ENCODE assay signal across 1 cellular context in the genomic region with DNA sequence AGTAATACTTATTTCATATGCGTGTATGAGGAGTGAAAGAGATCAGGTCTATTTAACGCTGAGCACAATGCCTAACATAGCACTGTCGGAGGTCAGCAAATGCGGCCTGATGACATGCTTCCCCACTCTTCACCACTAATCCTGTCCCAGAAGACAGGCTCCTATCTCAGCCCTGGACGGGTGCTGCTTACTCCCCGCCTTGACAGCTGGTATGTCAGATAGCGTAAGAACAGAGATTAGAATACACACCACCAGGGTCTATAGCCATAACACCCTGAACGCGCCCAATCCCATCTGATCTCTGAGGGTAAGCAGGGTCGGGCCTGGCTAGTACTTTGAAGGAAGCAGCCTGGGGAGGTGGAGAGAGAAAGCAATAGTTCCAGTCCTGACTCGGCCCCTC.
TF ChIP-seq lines count a peak whose summit lies in the region.

No MANE protein-coding gene starts in this region.

TF ChIP-seq in K562, 482 proteins besides CTCF, POLR2A, EP300 and RAD21 (continued from another document and continues in another):
- TF ChIP-seq TEAD2 (tag; IDR thresholded peaks at IDR 0.05) = no peak
- TF ChIP-seq NRF1 (conservative IDR thresholded peaks at IDR 0.05 in 1 of 2, IDR thresholded peaks at IDR 0.05 in 1 of 2) = no peak
- no peak for TF ChIP-seq ZNF3 (CRISPR knock-in tag; IDR thresholded peaks at IDR 0.05)
- TF ChIP-seq MAX (CRISPR knock-in tag; IDR thresholded peaks at IDR 0.05) = no peak
- TF ChIP-seq ZNF780A (CRISPR knock-in tag; IDR thresholded peaks at IDR 0.05) = no peak
- TF ChIP-seq PPARD (CRISPR knock-in tag; IDR thresholded peaks at IDR 0.05) = no peak
- peak; percentile 61; the same call in 1 of the 2 replicates for TF ChIP-seq ADNP (tag; IDR thresholded peaks at IDR 0.05)
- TF ChIP-seq RFX1 (IDR thresholded peaks at IDR 0.05) = no peak
- TF ChIP-seq ID3 (CRISPR knock-in tag; IDR thresholded peaks at IDR 0.05) = no peak
- peak; percentile 74; the same call in 1 of the 2 replicates for TF ChIP-seq ID3 (tag; IDR thresholded peaks at IDR 0.05)
- no peak for TF ChIP-seq PRDM10 (IDR thresholded peaks at IDR 0.05; ENCODE audit: partially characterized antibody)
- TF ChIP-seq SUPT5H (IDR thresholded peaks at IDR 0.05) = no peak
- no peak for TF ChIP-seq RBBP5 (IDR thresholded peaks at IDR 0.05; ENCODE audit: borderline replicate concordance, insufficient read depth, low read length, poor library complexity, severe bottlenecking)
- TF ChIP-seq, protein P1, sequence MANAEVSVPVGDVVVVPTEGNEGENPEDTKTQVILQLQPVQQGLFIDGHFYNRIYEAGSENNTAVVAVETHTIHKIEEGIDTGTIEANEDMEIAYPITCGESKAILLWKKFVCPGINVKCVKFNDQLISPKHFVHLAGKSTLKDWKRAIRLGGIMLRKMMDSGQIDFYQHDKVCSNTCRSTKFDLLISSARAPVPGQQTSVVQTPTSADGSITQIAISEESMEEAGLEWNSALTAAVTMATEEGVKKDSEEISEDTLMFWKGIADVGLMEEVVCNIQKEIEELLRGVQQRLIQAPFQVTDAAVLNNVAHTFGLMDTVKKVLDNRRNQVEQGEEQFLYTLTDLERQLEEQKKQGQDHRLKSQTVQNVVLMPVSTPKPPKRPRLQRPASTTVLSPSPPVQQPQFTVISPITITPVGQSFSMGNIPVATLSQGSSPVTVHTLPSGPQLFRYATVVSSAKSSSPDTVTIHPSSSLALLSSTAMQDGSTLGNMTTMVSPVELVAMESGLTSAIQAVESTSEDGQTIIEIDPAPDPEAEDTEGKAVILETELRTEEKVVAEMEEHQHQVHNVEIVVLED (CRISPR knock-in tag; IDR thresholded peaks at IDR 0.05) = no peak
- no peak for TF ChIP-seq TGIF2 (CRISPR knock-in tag; IDR thresholded peaks at IDR 0.05)
- TF ChIP-seq FOXA3 (CRISPR knock-in tag; conservative IDR thresholded peaks at IDR 0.05 in 1 of 2, IDR thresholded peaks at IDR 0.05 in 1 of 2) = no peak
- TF ChIP-seq ETV1 (tag; conservative IDR thresholded peaks at IDR 0.05; ENCODE audit: low read depth) = 0 out of 2 replicates have a peak, but pooled peaks have one; percentile 13
- TF ChIP-seq THRAP3 (IDR thresholded peaks at IDR 0.05; ENCODE audit: borderline replicate concordance) = no peak
- TF ChIP-seq NBN (IDR thresholded peaks at IDR 0.05; ENCODE audit: low read depth) = peak; percentile 90; the same call in 1 of the 2 replicates
- TF ChIP-seq ZNF263 (CRISPR knock-in tag; IDR thresholded peaks at IDR 0.05; ENCODE audit: borderline replicate concordance) = 0 out of 2 replicates have a peak, but pooled peaks have one; percentile 17
- TF ChIP-seq ZNF707 (CRISPR knock-in tag; conservative IDR thresholded peaks at IDR 0.05) = no peak
- TF ChIP-seq SIRT6 (IDR thresholded peaks at IDR 0.05; ENCODE audit: low read depth, low read length) = no peak
- no peak; the same call in 1 of the 2 replicates for TF ChIP-seq ZNF197 (CRISPR knock-in tag; IDR thresholded peaks at IDR 0.05; ENCODE audit: low read depth)
- no peak for TF ChIP-seq ZNF121 (CRISPR knock-in tag; conservative IDR thresholded peaks at IDR 0.05)
- TF ChIP-seq TRIM24 (IDR thresholded peaks at IDR 0.05) = peak; percentile 92 to 93
- TF ChIP-seq TRIM28 (IDR thresholded peaks at IDR 0.05) = peak; percentile 92
- no peak for TF ChIP-seq RFX5 (IDR thresholded peaks at IDR 0.05; ENCODE audit: low read depth, low read length)
- TF ChIP-seq GATA2 (CRISPR knock-in tag; IDR thresholded peaks at IDR 0.05) = peak; percentile 95
- TF ChIP-seq CREB1 (IDR thresholded peaks at IDR 0.05) = peak; percentile 64
- TF ChIP-seq CREB1 (CRISPR knock-in tag; IDR thresholded peaks at IDR 0.05) = no peak
- no peak for TF ChIP-seq CBFB (CRISPR knock-in tag; IDR thresholded peaks at IDR 0.05)
- TF ChIP-seq, protein P2, sequence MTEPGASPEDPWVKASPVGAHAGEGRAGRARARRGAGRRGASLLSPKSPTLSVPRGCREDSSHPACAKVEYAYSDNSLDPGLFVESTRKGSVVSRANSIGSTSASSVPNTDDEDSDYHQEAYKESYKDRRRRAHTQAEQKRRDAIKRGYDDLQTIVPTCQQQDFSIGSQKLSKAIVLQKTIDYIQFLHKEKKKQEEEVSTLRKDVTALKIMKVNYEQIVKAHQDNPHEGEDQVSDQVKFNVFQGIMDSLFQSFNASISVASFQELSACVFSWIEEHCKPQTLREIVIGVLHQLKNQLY (CRISPR knock-in tag; conservative IDR thresholded peaks at IDR 0.05) = no peak
- peak; percentile 98 for TF ChIP-seq TAL1 (IDR thresholded peaks at IDR 0.05)
- peak; percentile 83 to 97 for TF ChIP-seq RCOR1 (IDR thresholded peaks at IDR 0.05; ENCODE audit: borderline replicate concordance in 1 of 2, low read depth in 2 of 2, low read length in 2 of 2)
- no peak for TF ChIP-seq ZNF518B (CRISPR knock-in tag; IDR thresholded peaks at IDR 0.05)
- TF ChIP-seq, protein P3, sequence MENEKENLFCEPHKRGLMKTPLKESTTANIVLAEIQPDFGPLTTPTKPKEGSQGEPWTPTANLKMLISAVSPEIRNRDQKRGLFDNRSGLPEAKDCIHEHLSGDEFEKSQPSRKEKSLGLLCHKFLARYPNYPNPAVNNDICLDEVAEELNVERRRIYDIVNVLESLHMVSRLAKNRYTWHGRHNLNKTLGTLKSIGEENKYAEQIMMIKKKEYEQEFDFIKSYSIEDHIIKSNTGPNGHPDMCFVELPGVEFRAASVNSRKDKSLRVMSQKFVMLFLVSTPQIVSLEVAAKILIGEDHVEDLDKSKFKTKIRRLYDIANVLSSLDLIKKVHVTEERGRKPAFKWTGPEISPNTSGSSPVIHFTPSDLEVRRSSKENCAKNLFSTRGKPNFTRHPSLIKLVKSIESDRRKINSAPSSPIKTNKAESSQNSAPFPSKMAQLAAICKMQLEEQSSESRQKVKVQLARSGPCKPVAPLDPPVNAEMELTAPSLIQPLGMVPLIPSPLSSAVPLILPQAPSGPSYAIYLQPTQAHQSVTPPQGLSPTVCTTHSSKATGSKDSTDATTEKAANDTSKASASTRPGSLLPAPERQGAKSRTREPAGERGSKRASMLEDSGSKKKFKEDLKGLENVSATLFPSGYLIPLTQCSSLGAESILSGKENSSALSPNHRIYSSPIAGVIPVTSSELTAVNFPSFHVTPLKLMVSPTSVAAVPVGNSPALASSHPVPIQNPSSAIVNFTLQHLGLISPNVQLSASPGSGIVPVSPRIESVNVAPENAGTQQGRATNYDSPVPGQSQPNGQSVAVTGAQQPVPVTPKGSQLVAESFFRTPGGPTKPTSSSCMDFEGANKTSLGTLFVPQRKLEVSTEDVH (IDR thresholded peaks at IDR 0.05; ENCODE audit: low read depth, partially characterized antibody) = peak; percentile 51
- TF ChIP-seq SP1 (CRISPR knock-in tag; IDR thresholded peaks at IDR 0.05) = peak; percentile 56; the same call in 1 of the 2 replicates
- TF ChIP-seq GTF2A2 (tag; IDR thresholded peaks at IDR 0.05) = no peak
- peak; percentile 93 for TF ChIP-seq SOX6 (IDR thresholded peaks at IDR 0.05)
- TF ChIP-seq E2F5 (CRISPR knock-in tag; IDR thresholded peaks at IDR 0.05) = no peak
- TF ChIP-seq, protein P4, sequence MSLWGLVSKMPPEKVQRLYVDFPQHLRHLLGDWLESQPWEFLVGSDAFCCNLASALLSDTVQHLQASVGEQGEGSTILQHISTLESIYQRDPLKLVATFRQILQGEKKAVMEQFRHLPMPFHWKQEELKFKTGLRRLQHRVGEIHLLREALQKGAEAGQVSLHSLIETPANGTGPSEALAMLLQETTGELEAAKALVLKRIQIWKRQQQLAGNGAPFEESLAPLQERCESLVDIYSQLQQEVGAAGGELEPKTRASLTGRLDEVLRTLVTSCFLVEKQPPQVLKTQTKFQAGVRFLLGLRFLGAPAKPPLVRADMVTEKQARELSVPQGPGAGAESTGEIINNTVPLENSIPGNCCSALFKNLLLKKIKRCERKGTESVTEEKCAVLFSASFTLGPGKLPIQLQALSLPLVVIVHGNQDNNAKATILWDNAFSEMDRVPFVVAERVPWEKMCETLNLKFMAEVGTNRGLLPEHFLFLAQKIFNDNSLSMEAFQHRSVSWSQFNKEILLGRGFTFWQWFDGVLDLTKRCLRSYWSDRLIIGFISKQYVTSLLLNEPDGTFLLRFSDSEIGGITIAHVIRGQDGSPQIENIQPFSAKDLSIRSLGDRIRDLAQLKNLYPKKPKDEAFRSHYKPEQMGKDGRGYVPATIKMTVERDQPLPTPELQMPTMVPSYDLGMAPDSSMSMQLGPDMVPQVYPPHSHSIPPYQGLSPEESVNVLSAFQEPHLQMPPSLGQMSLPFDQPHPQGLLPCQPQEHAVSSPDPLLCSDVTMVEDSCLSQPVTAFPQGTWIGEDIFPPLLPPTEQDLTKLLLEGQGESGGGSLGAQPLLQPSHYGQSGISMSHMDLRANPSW (CRISPR knock-in tag; IDR thresholded peaks at IDR 0.05) = no peak
- TF ChIP-seq ZNF445 (CRISPR knock-in tag; IDR thresholded peaks at IDR 0.05; ENCODE audit: low read depth) = no peak
- no peak for TF ChIP-seq CREBBP (IDR thresholded peaks at IDR 0.05; ENCODE audit: low read depth, low read length)
- no peak for TF ChIP-seq CHD4 (IDR thresholded peaks at IDR 0.05; ENCODE audit: insufficient read depth, insufficient replicate concordance, low read depth, low read length, poor library complexity, severe bottlenecking)
- no peak for TF ChIP-seq ILK (tag; IDR thresholded peaks at IDR 0.05; ENCODE audit: borderline replicate concordance, low read depth)
- no peak for TF ChIP-seq HNRNPH1 (optimal IDR thresholded peaks at IDR 0.05; ENCODE audit: low read depth, low read length)
- TF ChIP-seq ZNF408 (CRISPR knock-in tag; IDR thresholded peaks at IDR 0.05; ENCODE audit: low read depth) = no peak
- TF ChIP-seq CBFA2T3 (IDR thresholded peaks at IDR 0.05) = peak; percentile 99
- no peak for TF ChIP-seq TSC22D4 (tag; IDR thresholded peaks at IDR 0.05)
- no peak for TF ChIP-seq PHB (CRISPR knock-in tag; IDR thresholded peaks at IDR 0.05)
- no peak for TF ChIP-seq ZNF75A (CRISPR knock-in tag; IDR thresholded peaks at IDR 0.05)
- no peak for TF ChIP-seq SAP30 (IDR thresholded peaks at IDR 0.05; ENCODE audit: borderline replicate concordance, insufficient read depth, low read depth, low read length, poor library complexity, severe bottlenecking)
